28 cellular contexts compared by ENCODE assay signal in genomic region chr9:100120286-100120685, GRCh38.
"Had no signal": no experiment of that assay in that cellular context is flagged by ENCODE, and none has a peak within 500 bp of the region (broad histone marks: within the 10 kb centered on the region; RNA-seq: fewer than 3 reads in every experiment).

No MANE protein-coding gene starts in this region.

- H3K36me3 ChIP-seq: adrenal gland, cardiac muscle cell, right atrium auricular region, thoracic aorta, WERI-Rb-1 had no signal

- H3K4me2 ChIP-seq: smooth muscle cell had no signal

- H3K4me3 Mint-ChIP-seq: brain; natural killer cell; T-helper 1 cell treated with Interleukin-12 subunit alpha and Interleukin-12 subunit beta and Interleukin-4 antibody, amounts not matched to agents 30 μg/mL and 1 μg/mL, for 36 hours had no signal

- H3K27ac ChIP-seq: adrenal gland, cardiac muscle cell, coronary artery, dorsolateral prefrontal cortex, lower lobe of right lung, right atrium auricular region, thoracic aorta, WERI-Rb-1 had no signal

- H3K9me3 Mint-ChIP-seq: natural killer cell; T-helper 1 cell treated with Interleukin-12 subunit alpha and Interleukin-12 subunit beta and Interleukin-4 antibody, amounts not matched to agents 30 μg/mL and 1 μg/mL, for 36 hours had no signal

- H3K27me3 Mint-ChIP-seq: brain had no signal

- H3K4me1 ChIP-seq: adrenal gland, lower lobe of right lung, right atrium auricular region had no signal

- H3K27me3 ChIP-seq: adrenal gland, cardiac muscle cell, dorsolateral prefrontal cortex, right atrium auricular region had no signal

- H3K4me1 Mint-ChIP-seq: brain had no signal

- DNase-seq: activated CD4-positive, alpha-beta T cell treated with anti-CD3 and anti-CD28 coated beads for 1 hour; activated CD8-positive, alpha-beta memory T cell treated with anti-CD3 and anti-CD28 coated beads for 24 hours; activated effector memory CD4-positive, alpha-beta T cell treated with anti-CD3 and anti-CD28 coated beads, Interleukin-2, amount 50 U/mL, for 16 hours; activated naive CD4-positive, alpha-beta T cell treated with anti-CD3 and anti-CD28 coated beads, Interleukin-2, amount 50 U/mL, for 16 hours; adrenal gland; aorta; dorsolateral prefrontal cortex; effector memory CD4-positive, alpha-beta T cell; kidney glomerular epithelial cell; lower lobe of right lung; mesendoderm; natural killer cell; stimulated activated CD4-positive, alpha-beta T cell treated with anti-CD3 and anti-CD28 coated beads, Interleukin-1b, Interleukin-23, amount 100 ng/mL, for 48 hours; stimulated activated CD4-positive, alpha-beta T cell treated with anti-CD3 and anti-CD28 coated beads, Interleukin-4, amount 100 ng/mL, for 4 hours; stimulated activated naive CD4-positive, alpha-beta T cell; T1000; trophoblast cell; WERI-Rb-1 had no signal

- H3K27ac Mint-ChIP-seq: T-helper 1 cell treated with Interleukin-12 subunit alpha and Interleukin-12 subunit beta and Interleukin-4 antibody, amounts not matched to agents 30 μg/mL and 1 μg/mL, for 36 hours had no signal

- H3K9me3 ChIP-seq: adrenal gland, lower lobe of right lung, right atrium auricular region, thoracic aorta had no signal

- FAIRE-seq: frontal cortex, urothelium cell line had no signal

- H3K36me3 Mint-ChIP-seq: natural killer cell had no signal

- H3K4me3 ChIP-seq: adrenal gland, cardiac muscle cell, coronary artery, dorsolateral prefrontal cortex, lower lobe of right lung, right atrium auricular region, smooth muscle cell, thoracic aorta had no signal

- ATAC-seq: left lobe of liver, lower lobe of right lung, natural killer cell had no signal
